In the genomic region with DNA sequence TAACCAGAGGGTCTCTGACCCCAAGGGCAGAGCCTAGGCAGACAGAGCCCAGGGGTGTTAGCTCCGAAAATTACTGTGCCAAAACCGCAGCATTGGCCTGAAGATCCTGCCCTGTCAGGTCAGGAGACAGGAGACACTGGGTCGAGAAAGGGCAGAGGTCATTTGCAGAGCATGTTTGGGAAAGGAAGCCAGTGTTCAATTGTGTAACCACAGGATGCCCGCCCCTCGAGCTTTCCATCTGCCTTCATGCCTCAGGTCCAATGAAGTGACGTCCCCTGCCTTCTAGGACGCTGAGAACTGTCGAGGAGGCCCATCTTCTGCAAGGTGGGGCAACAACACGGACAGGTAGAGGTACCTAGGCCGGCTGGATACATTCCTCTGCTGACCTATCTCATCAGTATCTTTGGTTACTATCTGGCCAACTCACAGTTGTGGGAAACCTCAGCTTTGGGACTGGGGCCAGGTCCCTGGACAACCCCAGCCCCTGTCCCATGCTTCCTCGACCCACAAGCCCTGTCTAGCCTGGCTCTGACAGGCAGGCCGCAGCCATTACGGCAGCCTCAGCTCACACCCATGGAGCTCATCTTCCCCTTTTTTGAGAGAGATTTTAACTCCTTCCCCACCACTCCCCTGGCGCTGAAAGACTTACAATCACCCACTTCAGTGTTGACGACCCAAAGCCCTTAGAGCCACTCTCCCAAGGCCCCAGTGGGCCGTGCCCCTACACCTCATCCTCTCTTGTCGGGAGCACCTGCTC, we compare ENCODE assay signal across 8 cellular contexts. TPM values are rescaled to one million over a fixed set of nuclear protein-coding genes. Genes with fewer than 3 reads are reported as not detected.
A peak's percentile ranks its signal among the peaks of the same experiment; 100 is the strongest.
DNase-seq lines count a peak whose midpoint lies in the region; ATAC-seq and TF ChIP-seq lines count a peak whose summit lies in the region.

No MANE protein-coding gene starts in this region.

- H3K56ac ChIP-seq in H9 (ENCODE audit: insufficient read length, low read depth, low read length), result no peak overlapping the region

- peaks cover 21 to 28% of the 10 kb centered on the region in 2 experiments for H3K4me1 Mint-ChIP-seq in H9

- no peak overlapping the region for H2BK15ac ChIP-seq in H9 (ENCODE audit: low read depth, low read length)

- no peak overlapping the region for H4K91ac ChIP-seq in H9 (ENCODE audit: insufficient read length, low read depth, low read length)

- no peak overlapping the region for H3K18ac ChIP-seq in H9 (ENCODE audit: insufficient read length, low read depth, low read length)

- peaks cover 13% of the 10 kb centered on the region; the same call in 1 of the 2 replicates for H3K79me2 ChIP-seq in H9 (ENCODE audit: insufficient read depth, low read length)

- H2BK120ac ChIP-seq in H9 (ENCODE audit: low read depth, low read length, poor library complexity, severe bottlenecking), result no peak overlapping the region

- H4K20me1 ChIP-seq in H9 (ENCODE audit: control insufficient read depth, insufficient read depth, insufficient read length), result no peaks in the 10 kb centered on the region

- H2BK5ac ChIP-seq in H9 (ENCODE audit: insufficient read length, low read length), result no peak overlapping the region

- H3K9me3 Mint-ChIP-seq in H9, result no peaks in the 10 kb centered on the region

- H3K36me3 ChIP-seq in breast epithelium (no peaks in the 10 kb centered on the region), suprapubic skin (peaks cover 7% of the 10 kb centered on the region)

- H3K14ac ChIP-seq in H9 (ENCODE audit: insufficient read depth, low read length), result no peak overlapping the region

- H3K9me3 ChIP-seq in H9 (ENCODE audit: control insufficient read depth, low read depth, low read length), result no peaks in the 10 kb centered on the region
- H3K9me3 ChIP-seq in breast epithelium, result no peaks in the 10 kb centered on the region
- H3K9me3 ChIP-seq in suprapubic skin, result no peaks in the 10 kb centered on the region

- peak overlapping the region; percentile 35 for H3K9ac ChIP-seq in H9 (ENCODE audit: extremely low read depth, insufficient read length, low read length)

- no peak overlapping the region for H4K5ac ChIP-seq in H9 (ENCODE audit: insufficient read length, low read depth, low read length)

- no peak overlapping the region for H2BK20ac ChIP-seq in H9 (ENCODE audit: low read depth, low read length, poor library complexity, severe bottlenecking)

- DNase-seq in GDM1 (lab: John Stamatoyannopoulos, UW), result peak; percentile 49
- no peak for DNase-seq in H9
- peak; percentile 66 to 78 for DNase-seq in NOMO-1 (lab: John Stamatoyannopoulos, UW; ENCODE audit: unreplicated experiment in 2 of 2)
- DNase-seq in breast epithelium (ENCODE audit: low spot score in 2 of 2), result no peak
- no peak for DNase-seq in suprapubic skin (ENCODE audit: low spot score in 2 of 2)
- DNase-seq in NCI-H748 treated with DMSO at 0.1 percent for 48 hours (lab: John Stamatoyannopoulos, UW), result no peak

- TF ChIP-seq POLR2A in breast epithelium (IDR thresholded peaks at IDR 0.05) (no peak), suprapubic skin (IDR thresholded peaks at IDR 0.05) (no peak)

- peaks cover 3 to 4% (median 4%) of the 10 kb centered on the region in 3 experiments; a peak in 4 of 7 replicates for H3K36me3 Mint-ChIP-seq in H9 (ENCODE audit: insufficient read depth in 1 of 3, low read depth in 3 of 3)

- no peak overlapping the region for H3T11ph ChIP-seq in H9 (ENCODE audit: low read length)

- peaks cover 14% of the 10 kb centered on the region for H3K23me2 ChIP-seq in H9 (ENCODE audit: insufficient read length, low read depth, low read length, poor library complexity, severe bottlenecking)

- H3K4me3 ChIP-seq in breast epithelium (peak overlapping the region; percentile 90 to 98 (median 95)), suprapubic skin (peak overlapping the region; percentile 77)

- no peak for TF ChIP-seq CTCF in H9 (conservative IDR thresholded peaks at IDR 0.05)
- no peak for TF ChIP-seq CTCF in breast epithelium (IDR thresholded peaks at IDR 0.05)
- no peak for TF ChIP-seq CTCF in suprapubic skin (IDR thresholded peaks at IDR 0.05)

- intact Hi-C loops in breast epithelium (cut with DNase I; ENCODE audit: low total_unique reads), result no loop called here

- H3K4me2 ChIP-seq in H9 (ENCODE audit: insufficient read depth, insufficient read length, low read length), result peak overlapping the region; percentile 74

- WGBS in H9 (ENCODE audit: extremely low coverage, insufficient read length, low lambda C conversion rate), result no CpG with 5 or more reads among the region's 17 CpGs
- WGBS in suprapubic skin, result under 1% methylated on average over 12 of the region's 17 CpGs

- no peak overlapping the region for H2AK5ac ChIP-seq in H9 (ENCODE audit: insufficient read length, low read length)

- no peak overlapping the region for H3K27ac ChIP-seq in H9 (ENCODE audit: insufficient read length, low read depth, low read length)
- H3K27ac ChIP-seq in breast epithelium, result peak overlapping the region; percentile 92 to 98
- H3K27ac ChIP-seq in layer of hippocampus (ENCODE audit: low read depth, low read length), result peak overlapping the region; percentile 94
- peak overlapping the region; percentile 93 for H3K27ac ChIP-seq in suprapubic skin

- H3K27ac Mint-ChIP-seq in H9, result peak overlapping the region; percentile 24 to 79 (median 46); a peak in 5 of 7 replicates

- peak overlapping the region; percentile 83 to 86 for H3K4me3 Mint-ChIP-seq in H9

- H3K27me3 Mint-ChIP-seq in H9 (ENCODE audit: low read depth), result peaks cover 13% of the 10 kb centered on the region

- H3K4me1 ChIP-seq in H9 (ENCODE audit: insufficient read depth, low read length) (peaks cover 3% of the 10 kb centered on the region; the same call in 1 of the 2 replicates), breast epithelium (peaks cover 0 to 6% of the 10 kb centered on the region in 2 donors), suprapubic skin (peaks cover 35% of the 10 kb centered on the region)

- peaks cover 11% of the 10 kb centered on the region for H3K79me1 ChIP-seq in H9 (ENCODE audit: insufficient read depth, low read depth, low read length, poor library complexity, severe bottlenecking)

- H3K23ac ChIP-seq in H9 (ENCODE audit: insufficient read length, low read depth, low read length), result no peak overlapping the region

- no peak overlapping the region for H2AFZ ChIP-seq in H9 (ENCODE audit: low read length)

- no peak overlapping the region for H3K4ac ChIP-seq in H9 (ENCODE audit: low read depth, low read length)

- no peak overlapping the region for H2BK12ac ChIP-seq in H9 (ENCODE audit: insufficient read length, low read depth, low read length)

- H3K27me3 ChIP-seq in H9 (ENCODE audit: insufficient read depth, low read length) (no peaks in the 10 kb centered on the region; the same call in 1 of the 2 replicates), breast epithelium (no peaks in the 10 kb centered on the region), layer of hippocampus (ENCODE audit: control insufficient read depth, insufficient read depth, low read length) (no peaks in the 10 kb centered on the region), suprapubic skin (no peaks in the 10 kb centered on the region)

- no peak for ATAC-seq in HG02884 (IDR thresholded peaks at IDR 0.05; ENCODE audit: unreplicated experiment)

- no peak for TF ChIP-seq EP300 in suprapubic skin (IDR thresholded peaks at IDR 0.05)

- H4K8ac ChIP-seq in H9 (replicated peaks; ENCODE audit: insufficient read length, low read depth, low read length), result no peak overlapping the region

RNA-seq across cellular contexts. Expression of gene ARL8A, which starts 1.3 kb away (rescaled TPM):
- total RNA-seq in H9 (2021) (58.6 and 67.2 TPM in 2 replicates), breast epithelium (10 to 100 TPM; 29.9 to 41.1 (median 34.7) TPM), suprapubic skin (10 to 100 TPM; 41.1 to 46.3 (median 43.0) TPM)

RNA-seq across cellular contexts. Expression of gene PTPN7, which starts 17.2 kb away (rescaled TPM):
- 0.22 and 0.72 TPM in 2 replicates for total RNA-seq in H9 (2021)
- total RNA-seq in breast epithelium, result 1 to 10 TPM; 1.4 to 4.2 (median 2.9) TPM
- total RNA-seq in suprapubic skin, result 1 to 10 TPM in 1 of 4 donors, under 1 TPM in 2, not detected in 1; 0.42 to 2.7 (median 0.60) TPM

RNA-seq across cellular contexts. Expression of gene GPR37L1, which starts 20.5 kb away (rescaled TPM):
- total RNA-seq in H9 (2021) (0.11 TPM in 2 replicates), breast epithelium (not detected), suprapubic skin (not detected)

RNA-seq across cellular contexts. Expression of gene LGR6, which starts 50.4 kb away (rescaled TPM):
- total RNA-seq in H9 (2021) (0.66 and 1.0 TPM in 2 replicates), breast epithelium (10 to 100 TPM in 1 of 3 donors, 1 to 10 TPM in 1, not detected in 1; 2.6 to 11.3 TPM), suprapubic skin (1 to 10 TPM; 1.6 to 4.9 (median 4.1) TPM)

Comparison
In these comparisons a context has a peak if more than half of its experiments do, and no peak if none do; other contexts are left out.
1. DNase-seq: peak in GDM1 (single experiment) and NOMO-1 (2 of 2); none in H9 (single experiment), breast epithelium (0 of 2), suprapubic skin (0 of 2) and NCI-H748 treated with DMSO at 0.1 percent for 48 hours (single experiment).